14 cellular contexts compared by ENCODE assay signal in genomic region chr1:214445201-214445600, GRCh38.
DNase-seq lines count a peak whose midpoint lies in the region; ATAC-seq, FAIRE-seq and TF ChIP-seq lines count a peak whose summit lies in the region.
"Had no signal": no experiment of that assay in that cellular context is flagged by ENCODE, and none has a peak within 500 bp of the region (broad histone marks: within the 10 kb centered on the region; RNA-seq: fewer than 3 reads in every experiment).

No MANE protein-coding gene starts in this region.

- peak overlapping the region; percentile 16; the same call in 1 of the 2 replicates for H4K5ac ChIP-seq in IMR-90 (ENCODE audit: low read depth, low read length)

- dilution Hi-C loops in IMR-90 (cut with HindIII; ENCODE audit: low sequenced_read_pairs, unreplicated experiment) = no loop called here

- H3K79me2 ChIP-seq in astrocyte (ENCODE audit: insufficient read depth, low read length) = peaks cover 60% of the 10 kb centered on the region

- intact Hi-C loops in Calu3 (cut with micrococcal nuclease; ENCODE audit: unreplicated experiment) = loop anchor here (5.0 kb wide), 1 partner anchor 48 kb away; no protein-coding TSS in a partner anchor
- intact Hi-C loops in IMR-90 (cut with micrococcal nuclease) = no loop called here
- intact Hi-C loops in activated CD4-positive, alpha-beta memory T cell treated with anti-CD3 and anti-CD28 coated beads for 36 hours (cut with micrococcal nuclease) = no loop called here

- CTCF ChIA-PET in Calu3 (lab: Charles Lee) = interaction anchor here (0.5 kb wide), 1 partner anchor 129 kb away, joined by 3 read pairs; no protein-coding TSS in a partner anchor
- CTCF ChIA-PET in IMR-90 (lab: Yijun Ruan, JAX) = interaction anchor here (1.0 to 1.1 kb wide), 2 partner anchors 38 to 113 kb away, joined by 3 to 5 read pairs; no protein-coding TSS in a partner anchor
- CTCF ChIA-PET in activated CD4-positive, alpha-beta memory T cell treated with anti-CD3 and anti-CD28 coated beads for 36 hours (lab: Charles Lee) = no interaction called here

- peak overlapping the region; percentile 91 for H3K4ac ChIP-seq in IMR-90 (ENCODE audit: low read depth, low read length)

- H3K23ac ChIP-seq in IMR-90 (ENCODE audit: low read depth, low read length) = peak overlapping the region; percentile 76

- H4K20me1 ChIP-seq in IMR-90 (ENCODE audit: insufficient read depth, low read length) (peaks cover 20% of the 10 kb centered on the region; the same call in 1 of the 2 replicates), astrocyte (ENCODE audit: insufficient read depth, low read length) (no peaks in the 10 kb centered on the region)

- H3K4me2 ChIP-seq in IMR-90 (ENCODE audit: low read depth, low read length) (peak overlapping the region; percentile 5), astrocyte (ENCODE audit: low read length) (peak overlapping the region; percentile 82)

- no TSS peak for BruUV-seq in Calu3 (replicated peaks; lab: Mats Ljungman, UMichigan)
- no TSS peak for BruUV-seq in IMR-90 (replicated peaks; lab: Mats Ljungman, UMichigan)

- H2BK120ac ChIP-seq in IMR-90 (ENCODE audit: low read depth, low read length) = peak overlapping the region; percentile 72

- H3K4me3 ChIP-seq in IMR-90 (ENCODE audit: insufficient read depth, low read depth, low read length) = no peak overlapping the region
- H3K4me3 ChIP-seq in astrocyte (ENCODE audit: insufficient read depth, low read depth, low read length) = peak overlapping the region; percentile 28
- H3K4me3 ChIP-seq: SJCRH30 had no signal

- H3K4me1 Mint-ChIP-seq in Calu3 (ENCODE audit: low read depth, unreplicated experiment) = peaks cover 81% of the 10 kb centered on the region
- H3K4me1 Mint-ChIP-seq in astrocyte (ENCODE audit: low read depth, unreplicated experiment) = peaks cover 84% of the 10 kb centered on the region
- peaks cover 80% of the 10 kb centered on the region for H3K4me1 Mint-ChIP-seq in osteocyte (ENCODE audit: unreplicated experiment)
- H3K4me1 Mint-ChIP-seq in activated CD4-positive, alpha-beta memory T cell treated with anti-CD3 and anti-CD28 coated beads for 36 hours (ENCODE audit: low read depth) = peaks cover 27% of the 10 kb centered on the region
- peaks cover 25% of the 10 kb centered on the region for H3K4me1 Mint-ChIP-seq in endothelial cell (ENCODE audit: unreplicated experiment)
- H3K4me1 Mint-ChIP-seq: stimulated activated memory B cell treated with anti-CD40 and anti-IgM and Interleukin-4, amounts not matched to agents 10 μg/mL and 1 μg/mL and 100 μg/mL, for 72 hours had no signal

- H3K4me3 Mint-ChIP-seq in Calu3 (ENCODE audit: low read depth, unreplicated experiment) = no peak overlapping the region
- no peak overlapping the region for H3K4me3 Mint-ChIP-seq in astrocyte (ENCODE audit: unreplicated experiment)
- H3K4me3 Mint-ChIP-seq in osteocyte (ENCODE audit: unreplicated experiment) = no peak overlapping the region
- no peak overlapping the region for H3K4me3 Mint-ChIP-seq in activated CD4-positive, alpha-beta memory T cell treated with anti-CD3 and anti-CD28 coated beads for 36 hours
- no peak overlapping the region for H3K4me3 Mint-ChIP-seq in endothelial cell (ENCODE audit: unreplicated experiment)
- H3K4me3 Mint-ChIP-seq: natural killer cell; stimulated activated memory B cell treated with anti-CD40 and anti-IgM and Interleukin-4, amounts not matched to agents 10 μg/mL and 1 μg/mL and 100 μg/mL, for 72 hours had no signal

- H3K9ac ChIP-seq in IMR-90 (ENCODE audit: low read depth, low read length) (peak overlapping the region; percentile 2; the same call in 1 of the 2 replicates), astrocyte (ENCODE audit: low read length) (peak overlapping the region; percentile 78)

- peak; percentile 4; the same call in 1 of the 2 replicates for ATAC-seq in IMR-90 (ENCODE audit: low read depth)
- no peak for ATAC-seq in GM18498 (IDR thresholded peaks at IDR 0.05; ENCODE audit: unreplicated experiment)
- ATAC-seq: HepG2; natural killer cell; stimulated activated memory B cell treated with anti-CD40 and anti-IgM and Interleukin-4, amounts not matched to agents 10 μg/mL and 1 μg/mL and 100 μg/mL, for 72 hours had no signal

- peak overlapping the region; percentile 17; the same call in 2 of the 3 replicates for H2BK15ac ChIP-seq in IMR-90 (ENCODE audit: low read depth, low read length)

- H2AFZ ChIP-seq in IMR-90 (replicated peaks; ENCODE audit: low read length, poor library complexity) = no peak overlapping the region
- H2AFZ ChIP-seq in astrocyte (ENCODE audit: low read depth, low read length) = no peak overlapping the region

- H4K8ac ChIP-seq in IMR-90 (ENCODE audit: low read depth in 2 of 2, low read length in 2 of 2) = peak overlapping the region; percentile 33 to 58; a peak in 2 of 4 replicates

- no peak for FAIRE-seq in astrocyte (lab: Jason Lieb, UNC)
- FAIRE-seq: HepG2 had no signal

- H3K27me3 Mint-ChIP-seq in Calu3 (ENCODE audit: unreplicated experiment) = no peaks in the 10 kb centered on the region
- H3K27me3 Mint-ChIP-seq in astrocyte (ENCODE audit: low read depth, unreplicated experiment) = no peaks in the 10 kb centered on the region
- H3K27me3 Mint-ChIP-seq in osteocyte (ENCODE audit: unreplicated experiment) = no peaks in the 10 kb centered on the region
- H3K27me3 Mint-ChIP-seq in activated CD4-positive, alpha-beta memory T cell treated with anti-CD3 and anti-CD28 coated beads for 36 hours = no peaks in the 10 kb centered on the region
- H3K27me3 Mint-ChIP-seq in endothelial cell (ENCODE audit: unreplicated experiment) = no peaks in the 10 kb centered on the region

- DNase-seq in Calu3 = no peak
- DNase-seq in IMR-90 = no peak
- no peak for DNase-seq in astrocyte (ENCODE audit: low read depth)
- DNase-seq in osteocyte (ENCODE audit: extremely low spot score, unreplicated experiment) = no peak
- DNase-seq in activated CD4-positive, alpha-beta memory T cell treated with anti-CD3 and anti-CD28 coated beads for 36 hours = no peak
- no peak for DNase-seq in NCI-H187 treated with DMSO at 0.1 percent for 48 hours (lab: John Stamatoyannopoulos, UW)
- no peak for DNase-seq in endothelial cell (ENCODE audit: low spot score)
- DNase-seq: effector memory CD4-positive, alpha-beta T cell; natural killer cell; NCI-H2171 treated with DMSO at 0.1 percent for 48 hours had no signal

- peak overlapping the region; percentile 83 for H2BK5ac ChIP-seq in IMR-90 (ENCODE audit: low read depth, low read length, poor library complexity, severe bottlenecking)

- peak overlapping the region; percentile 90 for H2AK5ac ChIP-seq in IMR-90 (ENCODE audit: low read depth, low read length)

- H3K36me3 ChIP-seq in IMR-90 (ENCODE audit: control insufficient read depth, insufficient read depth, low read length) (no peaks in the 10 kb centered on the region), astrocyte (ENCODE audit: insufficient read depth, low read length) (peaks cover 6% of the 10 kb centered on the region)

- peaks cover 31% of the 10 kb centered on the region for H3K36me3 Mint-ChIP-seq in Calu3 (ENCODE audit: insufficient read depth, unreplicated experiment)
- peaks cover 10% of the 10 kb centered on the region for H3K36me3 Mint-ChIP-seq in astrocyte (ENCODE audit: low read depth, unreplicated experiment)
- H3K36me3 Mint-ChIP-seq in osteocyte (ENCODE audit: unreplicated experiment) = peaks cover 8% of the 10 kb centered on the region
- no peaks in the 10 kb centered on the region for H3K36me3 Mint-ChIP-seq in activated CD4-positive, alpha-beta memory T cell treated with anti-CD3 and anti-CD28 coated beads for 36 hours
- peaks cover 4% of the 10 kb centered on the region for H3K36me3 Mint-ChIP-seq in endothelial cell (ENCODE audit: low read depth, unreplicated experiment)
- H3K36me3 Mint-ChIP-seq: natural killer cell; stimulated activated memory B cell treated with anti-CD40 and anti-IgM and Interleukin-4, amounts not matched to agents 10 μg/mL and 1 μg/mL and 100 μg/mL, for 72 hours had no signal

- H3K56ac ChIP-seq in IMR-90 (ENCODE audit: extremely low read depth, insufficient read depth, low read length) = peak overlapping the region; percentile 61

- peak overlapping the region; percentile 84; the same call in 1 of the 2 replicates for H3K18ac ChIP-seq in IMR-90 (ENCODE audit: low read depth, low read length)

- no peak for TF ChIP-seq POLR2A in IMR-90 (IDR thresholded peaks at IDR 0.05; ENCODE audit: low read depth, low read length)

- H4K91ac ChIP-seq in IMR-90 (ENCODE audit: insufficient read depth, low read depth, low read length) = peak overlapping the region; percentile 81

- WGBS in IMR-90 (ENCODE audit: extremely low coverage in 2 of 2, insufficient read length in 1 of 2), 2 experiments = 100% methylated on average over 1 of the region's 3 CpGs; no CpG with 5 or more reads in 1 of the 2 experiments

- POLR2A ChIA-PET in IMR-90 (lab: Charles Lee; ENCODE audit: unreplicated experiment) = no interaction called here
- POLR2A ChIA-PET in activated CD4-positive, alpha-beta memory T cell treated with anti-CD3 and anti-CD28 coated beads for 36 hours (lab: Charles Lee) = no interaction called here

- peaks cover 30 to 57% of the 10 kb centered on the region in 2 experiments for H3K79me1 ChIP-seq in IMR-90 (ENCODE audit: low read depth in 1 of 2, low read length in 2 of 2)

- peaks cover 11% of the 10 kb centered on the region for H3K9me1 ChIP-seq in IMR-90 (ENCODE audit: insufficient read depth, low read length)

- TF ChIP-seq CTCF in Calu3 (IDR thresholded peaks at IDR 0.05; ENCODE audit: unreplicated experiment) = no peak
- TF ChIP-seq CTCF in IMR-90 (conservative IDR thresholded peaks at IDR 0.05; ENCODE audit: low read depth, low read length) = no peak
- no peak for TF ChIP-seq CTCF in astrocyte (IDR thresholded peaks at IDR 0.05; ENCODE audit: insufficient read depth, low read depth, low read length)
- TF ChIP-seq CTCF in osteocyte (IDR thresholded peaks at IDR 0.05) = no peak
- TF ChIP-seq CTCF in endothelial cell (IDR thresholded peaks at IDR 0.05; ENCODE audit: unreplicated experiment) = no peak

- peaks cover 3% of the 10 kb centered on the region for H3K9me3 Mint-ChIP-seq in Calu3 (ENCODE audit: low read depth, unreplicated experiment)
- H3K9me3 Mint-ChIP-seq in astrocyte (ENCODE audit: unreplicated experiment) = no peaks in the 10 kb centered on the region
- H3K9me3 Mint-ChIP-seq in osteocyte (ENCODE audit: unreplicated experiment) = no peaks in the 10 kb centered on the region
- no peaks in the 10 kb centered on the region for H3K9me3 Mint-ChIP-seq in activated CD4-positive, alpha-beta memory T cell treated with anti-CD3 and anti-CD28 coated beads for 36 hours
- no peaks in the 10 kb centered on the region for H3K9me3 Mint-ChIP-seq in endothelial cell (ENCODE audit: unreplicated experiment)
- H3K9me3 Mint-ChIP-seq: natural killer cell; stimulated activated memory B cell treated with anti-CD40 and anti-IgM and Interleukin-4, amounts not matched to agents 10 μg/mL and 1 μg/mL and 100 μg/mL, for 72 hours had no signal

- peak overlapping the region; percentile 84 for H2BK20ac ChIP-seq in IMR-90 (ENCODE audit: low read depth, low read length)

- H3K27ac ChIP-seq in IMR-90 (ENCODE audit: insufficient read depth, low read length) (peak overlapping the region; percentile 65), astrocyte (ENCODE audit: low read depth, low read length) (peak overlapping the region; percentile 97)

- H3K9me3 ChIP-seq in IMR-90 (ENCODE audit: control insufficient read depth, insufficient read depth, low read length) (no peaks in the 10 kb centered on the region), astrocyte (ENCODE audit: insufficient read depth, low read depth, low read length) (no peaks in the 10 kb centered on the region)

- no peaks in the 10 kb centered on the region for H3K27me3 ChIP-seq in IMR-90 (ENCODE audit: control insufficient read depth, insufficient read depth, low read length)
- no peaks in the 10 kb centered on the region for H3K27me3 ChIP-seq in astrocyte (ENCODE audit: insufficient read depth, low read length)
- H3K27me3 ChIP-seq: SJCRH30 had no signal

- in situ Hi-C loops in IMR-90 (cut with MboI; ENCODE audit: low sequenced_read_pairs) = no loop called here

- no peak overlapping the region for H2AK9ac ChIP-seq in IMR-90 (replicated peaks; ENCODE audit: low read depth, low read length, poor library complexity)

- peaks cover 16% of the 10 kb centered on the region for H3K4me1 ChIP-seq in IMR-90 (ENCODE audit: control insufficient read depth, insufficient read depth, low read length)
- peaks cover 61% of the 10 kb centered on the region for H3K4me1 ChIP-seq in astrocyte (ENCODE audit: insufficient read depth, low read length)

- peak overlapping the region; percentile 81 for H3K14ac ChIP-seq in IMR-90 (replicated peaks; ENCODE audit: low read depth, low read length)

- no peak for TF ChIP-seq RAD21 in IMR-90 (IDR thresholded peaks at IDR 0.05; ENCODE audit: low read length)

- H3K27ac Mint-ChIP-seq in Calu3 (ENCODE audit: unreplicated experiment) (peak overlapping the region; percentile 85), astrocyte (ENCODE audit: unreplicated experiment) (peak overlapping the region; percentile 96), osteocyte (ENCODE audit: unreplicated experiment) (peak overlapping the region; percentile 95), endothelial cell (ENCODE audit: unreplicated experiment) (no peak overlapping the region)
- H3K27ac Mint-ChIP-seq in activated CD4-positive, alpha-beta memory T cell treated with anti-CD3 and anti-CD28 coated beads for 36 hours = no peak overlapping the region
- H3K27ac Mint-ChIP-seq: natural killer cell; stimulated activated memory B cell treated with anti-CD40 and anti-IgM and Interleukin-4, amounts not matched to agents 10 μg/mL and 1 μg/mL and 100 μg/mL, for 72 hours had no signal

Comparison
In these comparisons a context has a peak if more than half of its experiments do, and no peak if none do; other contexts are left out.
1. H3K27ac Mint-ChIP-seq: peak in Calu3 (single experiment), astrocyte (single experiment) and osteocyte (single experiment); none in activated CD4-positive, alpha-beta memory T cell treated with anti-CD3 and anti-CD28 coated beads for 36 hours (single experiment) and endothelial cell (single experiment).